In the genomic region with DNA sequence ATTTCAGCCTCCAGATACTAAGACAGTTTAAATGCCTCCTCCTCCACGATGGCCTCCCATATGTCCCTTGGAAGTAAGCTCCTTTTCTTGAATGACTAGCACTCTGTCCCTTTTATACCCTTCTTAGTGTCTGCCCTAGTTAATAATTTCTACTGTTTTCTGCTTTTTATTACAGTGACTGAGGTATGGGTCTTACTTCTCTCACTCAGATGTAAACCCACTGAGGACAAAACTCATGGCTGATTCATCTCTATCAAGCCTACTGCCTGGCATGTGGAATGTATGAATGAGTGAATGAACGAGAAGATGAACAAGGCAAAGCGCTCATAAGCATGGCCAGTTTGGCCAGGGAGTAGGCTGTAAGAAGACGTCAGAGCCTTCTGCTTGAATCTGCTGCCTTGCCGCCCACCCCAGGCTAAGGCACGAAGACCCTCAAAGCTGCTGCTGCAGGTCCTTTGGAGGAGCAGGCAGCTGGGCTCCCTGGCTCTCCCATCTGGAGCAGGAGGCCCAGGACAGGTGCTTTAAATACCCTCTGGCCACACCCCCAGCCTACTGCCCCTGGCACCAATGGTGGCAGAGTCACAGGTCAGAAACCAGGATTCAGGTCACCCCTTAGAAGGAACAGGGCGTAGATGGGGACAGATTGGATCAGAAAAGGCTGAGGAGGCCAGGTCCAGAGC, we compare ENCODE assay signal across 2 cellular contexts.
TF ChIP-seq lines count a peak whose summit lies in the region.

No MANE protein-coding gene starts in this region.

TF ChIP-seq in A549, 52 proteins besides CTCF, POLR2A, EP300 and RAD21:
- TF ChIP-seq FOSL2 (IDR thresholded peaks at IDR 0.05) (no peak), FOSL2 (CRISPR knock-in tag; IDR thresholded peaks at IDR 0.05) (no peak), ZFP36 (IDR thresholded peaks at IDR 0.05; ENCODE audit: borderline replicate concordance, partially characterized antibody) (no peak), CBX8 (IDR thresholded peaks at IDR 0.05) (no peak), NR3C1 (IDR thresholded peaks at IDR 0.05) (no peak), HOXB13 (CRISPR knock-in tag; IDR thresholded peaks at IDR 0.05; ENCODE audit: low read depth) (no peak), SREBF2 (IDR thresholded peaks at IDR 0.05) (no peak), GATA3 (IDR thresholded peaks at IDR 0.05; ENCODE audit: borderline replicate concordance) (no peak)
- TF ChIP-seq, protein P1, sequence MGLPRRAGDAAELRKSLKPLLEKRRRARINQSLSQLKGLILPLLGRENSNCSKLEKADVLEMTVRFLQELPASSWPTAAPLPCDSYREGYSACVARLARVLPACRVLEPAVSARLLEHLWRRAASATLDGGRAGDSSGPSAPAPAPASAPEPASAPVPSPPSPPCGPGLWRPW (IDR thresholded peaks at IDR 0.05) = no peak
TF ChIP-seq in A549: peak in this region for 0.

TF ChIP-seq in GM23338, 12 proteins besides CTCF, POLR2A, EP300 and RAD21:
- TF ChIP-seq STAT1 (IDR thresholded peaks at IDR 0.05; ENCODE audit: unreplicated experiment) (no peak), CREB1 (CRISPR knock-in tag; IDR thresholded peaks at IDR 0.05; ENCODE audit: low read depth) (no peak), POLR2AphosphoS5 (IDR thresholded peaks at IDR 0.05; ENCODE audit: low read depth) (no peak), ZNF114 (CRISPR knock-in tag; IDR thresholded peaks at IDR 0.05) (no peak)
